In the genomic region with DNA sequence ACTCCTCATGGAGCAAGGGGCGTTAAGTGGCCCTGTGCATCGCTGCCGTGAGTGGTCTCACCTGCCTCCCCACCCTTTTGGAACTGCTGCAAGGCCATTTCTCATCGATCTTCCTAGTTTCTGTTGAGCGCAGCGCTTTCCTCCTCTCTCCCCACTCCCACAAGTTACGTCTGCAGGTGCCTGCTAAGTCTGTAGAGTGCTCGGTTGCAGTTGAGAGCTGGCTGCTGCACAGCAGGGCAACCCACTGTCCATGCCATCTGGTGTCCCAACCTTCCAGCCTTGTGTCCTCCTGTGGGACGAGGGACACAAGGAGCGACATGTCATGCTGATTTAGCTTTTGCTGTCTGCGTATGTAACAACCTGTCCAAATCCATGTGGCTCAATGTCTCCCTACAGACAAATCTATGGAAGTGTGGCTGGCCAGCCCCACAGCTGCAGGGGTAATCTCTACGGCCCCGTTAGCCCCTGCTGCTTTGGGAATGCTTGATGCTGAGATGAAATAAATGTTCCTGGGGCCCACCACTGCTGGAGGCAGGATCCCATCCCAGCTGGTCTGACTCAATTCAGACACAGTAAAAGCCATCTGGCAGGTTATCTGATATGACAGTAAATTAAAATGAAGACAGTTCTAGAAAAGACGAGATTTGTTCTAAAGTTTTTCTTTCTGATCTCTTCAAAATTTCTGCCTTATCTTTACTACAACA, we compare ENCODE assay signal across 26 cellular contexts.
DNase-seq lines count a peak whose midpoint lies in the region; ATAC-seq and TF ChIP-seq lines count a peak whose summit lies in the region.
"Had no signal": no experiment of that assay in that cellular context is flagged by ENCODE, and none has a peak within 500 bp of the region (broad histone marks: within the 10 kb centered on the region; RNA-seq: fewer than 3 reads in every experiment).

No MANE protein-coding gene starts in this region.

- DNase-seq in DMS79 treated with DMSO at 0.1 percent for 48 hours (lab: John Stamatoyannopoulos, UW) (peak; percentile 10), DMS79 (lab: John Stamatoyannopoulos, UW) (no peak), NCI-H524 (lab: John Stamatoyannopoulos, UW) (peak; percentile 50 to 93), glutamatergic neuron (peak; percentile 50), osteoblast (ENCODE audit: insufficient read length, low spot score, missing footprints) (peak; percentile 30)
- no peak for DNase-seq in CD8-positive, alpha-beta T cell
- DNase-seq: activated CD4-positive, alpha-beta T cell treated with anti-CD3 and anti-CD28 coated beads, Interleukin-2, amount 10 ng/mL, durations not matched to agents 7 days and 5 days; activated naive CD4-positive, alpha-beta T cell treated with anti-CD3 and anti-CD28 coated beads, Interleukin-2, amount 10 ng/mL, durations not matched to agents 7 days and 5 days; CD4-positive, alpha-beta T cell; cortex of kidney; DMS153; GF-D8; NCI-H2029; NCI-H446; occipital lobe; small intestine; stimulated activated CD4-positive, alpha-beta T cell treated with anti-CD3 and anti-CD28 coated beads, Interleukin-1b, Interleukin-23, amount 100 ng/mL, for 48 hours; upper lobe of left lung had no signal

- H3K9me3 ChIP-seq in osteoblast (ENCODE audit: low read depth, low read length) = no peaks in the 10 kb centered on the region
- no peaks in the 10 kb centered on the region for H3K9me3 ChIP-seq in CD8-positive, alpha-beta T cell (ENCODE audit: low read length)
- H3K9me3 ChIP-seq: ascending aorta, upper lobe of left lung had no signal

- no peaks in the 10 kb centered on the region for H3K79me2 ChIP-seq in osteoblast (ENCODE audit: insufficient read depth, low read length)

- H3K27ac Mint-ChIP-seq in glutamatergic neuron (ENCODE audit: unreplicated experiment) = peak overlapping the region; percentile 95
- H3K27ac Mint-ChIP-seq in CD8-positive, alpha-beta T cell = no peak overlapping the region
- H3K27ac Mint-ChIP-seq: activated CD4-positive, alpha-beta T cell treated with anti-CD3 and anti-CD28 coated beads, Interleukin-2, amount 10 ng/mL, durations not matched to agents 7 days and 5 days; activated naive CD4-positive, alpha-beta T cell treated with anti-CD3 and anti-CD28 coated beads, Interleukin-2, amount 10 ng/mL, durations not matched to agents 7 days and 5 days; activated T-helper 1 cell treated with anti-CD3 and anti-CD28 coated beads, Interleukin-12 subunit alpha, Interleukin-12 subunit beta, Interleukin-2, Interleukin-4 antibody, amounts not matched to agents 30 ng/mL and 10 ng/mL and 1 ng/mL, durations not matched to agents 14 hours and 24 hours and 36 hours; CD4-positive, alpha-beta T cell; memory B cell had no signal

- peaks cover 31% of the 10 kb centered on the region for H3K27me3 ChIP-seq in osteoblast (ENCODE audit: insufficient read depth, low read length)
- no peaks in the 10 kb centered on the region for H3K27me3 ChIP-seq in CD8-positive, alpha-beta T cell (ENCODE audit: insufficient read depth, low read length)
- H3K27me3 ChIP-seq: ascending aorta, upper lobe of left lung had no signal

- no peak overlapping the region for H3K4me2 ChIP-seq in osteoblast (ENCODE audit: insufficient read depth, low read length)

- H3K27ac ChIP-seq in osteoblast (ENCODE audit: low read depth, low read length) = no peak overlapping the region
- H3K27ac ChIP-seq in CD8-positive, alpha-beta T cell (ENCODE audit: low read depth, low read length) = no peak overlapping the region
- H3K27ac ChIP-seq: 22Rv1, ascending aorta, RWPE1, upper lobe of left lung, VCaP had no signal

- peak overlapping the region; percentile 80 for H3K4me3 Mint-ChIP-seq in glutamatergic neuron (ENCODE audit: unreplicated experiment)
- no peak overlapping the region for H3K4me3 Mint-ChIP-seq in CD8-positive, alpha-beta T cell
- H3K4me3 Mint-ChIP-seq: activated CD4-positive, alpha-beta T cell treated with anti-CD3 and anti-CD28 coated beads, Interleukin-2, amount 10 ng/mL, durations not matched to agents 7 days and 5 days; activated naive CD4-positive, alpha-beta T cell treated with anti-CD3 and anti-CD28 coated beads, Interleukin-2, amount 10 ng/mL, durations not matched to agents 7 days and 5 days; activated T-helper 1 cell treated with anti-CD3 and anti-CD28 coated beads, Interleukin-12 subunit alpha, Interleukin-12 subunit beta, Interleukin-2, Interleukin-4 antibody, amounts not matched to agents 30 ng/mL and 10 ng/mL and 1 ng/mL, durations not matched to agents 14 hours and 24 hours and 36 hours; CD4-positive, alpha-beta T cell; memory B cell had no signal

- H3K4me3 ChIP-seq in osteoblast (ENCODE audit: insufficient read depth, low read length) = no peak overlapping the region
- H3K4me3 ChIP-seq in CD8-positive, alpha-beta T cell (ENCODE audit: low read depth, low read length) = no peak overlapping the region
- H3K4me3 ChIP-seq: ascending aorta, upper lobe of left lung had no signal

- H3K4me1 Mint-ChIP-seq in glutamatergic neuron (ENCODE audit: low read depth, unreplicated experiment) = peaks cover 30% of the 10 kb centered on the region
- peaks cover 3% of the 10 kb centered on the region for H3K4me1 Mint-ChIP-seq in CD8-positive, alpha-beta T cell (ENCODE audit: low read depth)
- H3K4me1 Mint-ChIP-seq: activated CD4-positive, alpha-beta T cell treated with anti-CD3 and anti-CD28 coated beads, Interleukin-2, amount 10 ng/mL, durations not matched to agents 7 days and 5 days had no signal

- intact Hi-C loops in CD8-positive, alpha-beta T cell (cut with DNase I, micrococcal nuclease) = loop anchor here (5.0 kb wide), 2 partner anchors 227 to 232 kb away; no protein-coding TSS in a partner anchor

- peaks cover 14% of the 10 kb centered on the region for H3K9me3 Mint-ChIP-seq in glutamatergic neuron (ENCODE audit: unreplicated experiment)
- H3K9me3 Mint-ChIP-seq in CD8-positive, alpha-beta T cell = no peaks in the 10 kb centered on the region
- H3K9me3 Mint-ChIP-seq: activated CD4-positive, alpha-beta T cell treated with anti-CD3 and anti-CD28 coated beads, Interleukin-2, amount 10 ng/mL, durations not matched to agents 7 days and 5 days; activated naive CD4-positive, alpha-beta T cell treated with anti-CD3 and anti-CD28 coated beads, Interleukin-2, amount 10 ng/mL, durations not matched to agents 7 days and 5 days; activated T-helper 1 cell treated with anti-CD3 and anti-CD28 coated beads, Interleukin-12 subunit alpha, Interleukin-12 subunit beta, Interleukin-2, Interleukin-4 antibody, amounts not matched to agents 30 ng/mL and 10 ng/mL and 1 ng/mL, durations not matched to agents 14 hours and 24 hours and 36 hours; CD4-positive, alpha-beta T cell had no signal

- POLR2A ChIA-PET in CD8-positive, alpha-beta T cell (lab: Charles Lee) = no interaction called here

- no peaks in the 10 kb centered on the region for H3K36me3 Mint-ChIP-seq in glutamatergic neuron (ENCODE audit: unreplicated experiment)
- H3K36me3 Mint-ChIP-seq in CD8-positive, alpha-beta T cell = no peaks in the 10 kb centered on the region
- H3K36me3 Mint-ChIP-seq: activated naive CD4-positive, alpha-beta T cell treated with anti-CD3 and anti-CD28 coated beads, Interleukin-2, amount 10 ng/mL, durations not matched to agents 7 days and 5 days; memory B cell had no signal

- H2AFZ ChIP-seq in osteoblast (ENCODE audit: low read length) = no peak overlapping the region

- H3K4me1 ChIP-seq in osteoblast (ENCODE audit: insufficient read depth, low read length) = peaks cover 8% of the 10 kb centered on the region
- peaks cover 7% of the 10 kb centered on the region for H3K4me1 ChIP-seq in CD8-positive, alpha-beta T cell (ENCODE audit: insufficient read depth, low read length)

- H3K36me3 ChIP-seq in osteoblast (ENCODE audit: insufficient read depth, low read length) = no peaks in the 10 kb centered on the region
- no peaks in the 10 kb centered on the region for H3K36me3 ChIP-seq in CD8-positive, alpha-beta T cell (ENCODE audit: insufficient read depth, low read length)
- H3K36me3 ChIP-seq: ascending aorta, upper lobe of left lung had no signal

- CTCF ChIA-PET in CD8-positive, alpha-beta T cell (lab: Charles Lee) = no interaction called here

- TF ChIP-seq CTCF in glutamatergic neuron (IDR thresholded peaks at IDR 0.05; ENCODE audit: partially characterized antibody, unreplicated experiment) = no peak
- no peak for TF ChIP-seq CTCF in osteoblast (IDR thresholded peaks at IDR 0.05; ENCODE audit: extremely low read depth, low read depth, low read length)
- no peak for TF ChIP-seq CTCF in CD8-positive, alpha-beta T cell (IDR thresholded peaks at IDR 0.05)

- ATAC-seq in GM18517 (IDR thresholded peaks at IDR 0.05; ENCODE audit: unreplicated experiment) (no peak), HG02642 (IDR thresholded peaks at IDR 0.05; ENCODE audit: poor library complexity, unreplicated experiment) (no peak)
- ATAC-seq in CD8-positive, alpha-beta T cell = no peak

- no peaks in the 10 kb centered on the region for H4K20me1 ChIP-seq in osteoblast (ENCODE audit: insufficient read depth, low read length)

- peaks cover 17% of the 10 kb centered on the region for H3K27me3 Mint-ChIP-seq in glutamatergic neuron (ENCODE audit: unreplicated experiment)
- peaks cover 13% of the 10 kb centered on the region for H3K27me3 Mint-ChIP-seq in CD8-positive, alpha-beta T cell (ENCODE audit: low read depth)

Comparison
In these comparisons a context has a peak if more than half of its experiments do, and no peak if none do; other contexts are left out.
1. DNase-seq: peak in DMS79 treated with DMSO at 0.1 percent for 48 hours (single experiment), NCI-H524 (2 of 2), glutamatergic neuron (single experiment) and osteoblast (single experiment); none in DMS79 (single experiment) and CD8-positive, alpha-beta T cell (0 of 7).